In the genomic region with DNA sequence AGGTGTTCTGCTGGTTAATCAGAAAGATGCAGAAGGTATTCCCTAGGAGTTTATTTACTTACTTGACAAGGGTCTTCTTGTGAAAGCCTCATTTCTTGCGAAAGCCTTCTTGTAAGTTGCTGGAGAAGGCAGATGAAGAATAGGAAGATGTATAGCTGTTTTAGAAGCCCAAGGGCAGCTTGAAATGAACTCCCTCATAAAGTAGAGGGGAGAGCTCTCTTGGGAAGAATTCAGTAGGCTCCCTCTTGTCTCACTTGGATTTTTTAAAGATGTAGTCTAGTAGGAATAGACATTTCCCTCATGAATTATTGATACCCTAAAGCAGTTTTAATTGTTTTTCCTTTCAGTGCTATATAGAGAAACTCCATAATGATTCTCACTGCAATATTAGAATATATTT, we compare ENCODE assay signal across 37 cellular contexts.
"Had no signal": no experiment of that assay in that cellular context is flagged by ENCODE, and none has a peak within 500 bp of the region (broad histone marks: within the 10 kb centered on the region; RNA-seq: fewer than 3 reads in every experiment).

No MANE protein-coding gene starts in this region.

- H3K9me3 Mint-ChIP-seq: activated naive CD4-positive, alpha-beta T cell treated with anti-CD3 and anti-CD28 coated beads for 36 hours; activated naive CD4-positive, alpha-beta T cell treated with anti-CD3 and anti-CD28 coated beads, Interleukin-2, amount 50 U/mL, for 24 hours; activated naive CD8-positive, alpha-beta T cell treated with anti-CD3 and anti-CD28 coated beads for 36 hours; activated naive CD8-positive, alpha-beta T cell treated with anti-CD3 and anti-CD28 coated beads, Interleukin-2, amount 50 U/mL, for 24 hours had no signal

- H3K27ac ChIP-seq: adrenal gland, ascending aorta, body of pancreas, brain microvascular endothelial cell, breast epithelium, cardiac muscle cell had no signal

- H3K27ac Mint-ChIP-seq: activated naive CD4-positive, alpha-beta T cell treated with anti-CD3 and anti-CD28 coated beads for 36 hours; activated naive CD4-positive, alpha-beta T cell treated with anti-CD3 and anti-CD28 coated beads, Interleukin-2, amount 10 ng/mL, durations not matched to agents 7 days and 5 days; activated naive CD4-positive, alpha-beta T cell treated with anti-CD3 and anti-CD28 coated beads, Interleukin-2, amount 50 U/mL, for 24 hours; activated naive CD4-positive, alpha-beta T cell treated with anti-CD3 and anti-CD28 coated beads, Interleukin-2, amount 50 U/mL, for 72 hours; activated naive CD8-positive, alpha-beta T cell; activated naive CD8-positive, alpha-beta T cell treated with anti-CD3 and anti-CD28 coated beads for 36 hours; activated naive CD8-positive, alpha-beta T cell treated with anti-CD3 and anti-CD28 coated beads, Interleukin-2, amount 10 ng/mL, durations not matched to agents 7 days and 5 days; activated naive CD8-positive, alpha-beta T cell treated with anti-CD3 and anti-CD28 coated beads, Interleukin-2, amount 50 U/mL, for 24 hours; activated T-cell treated with anti-CD3 and anti-CD28 coated beads, Interleukin-2, amount 50 U/mL, for 24 hours; activated T-cell treated with anti-CD3 and anti-CD28 coated beads, Interleukin-2, amount 50 U/mL, for 72 hours; activated T-helper 1 cell treated with anti-CD3 and anti-CD28 coated beads, Interleukin-12 subunit alpha, Interleukin-12 subunit beta, Interleukin-2, Interleukin-4 antibody, amounts not matched to agents 30 ng/mL and 10 ng/mL and 1 ng/mL, durations not matched to agents 14 hours and 24 hours and 36 hours; activated T-helper 17 cell treated with anti-CD3 and anti-CD28 coated beads, Interleukin-2, amount 50 U/mL, for 72 hours; activated T-helper 2 cell treated with anti-CD3 and anti-CD28 coated beads, Interferon-gamma antibody, Interleukin-2, Interleukin-4, amounts not matched to agents 10 μg/mL and 5 μg/mL and 100 μg/mL, durations not matched to agents 14 hours and 24 hours and 36 hours had no signal

- H3K4me3 ChIP-seq: adrenal gland, ascending aorta, body of pancreas, breast epithelium, cardiac muscle cell had no signal

- H3K4me1 ChIP-seq: adrenal gland, ascending aorta, body of pancreas, breast epithelium had no signal

- H3K27me3 ChIP-seq: adrenal gland, ascending aorta, body of pancreas, brain microvascular endothelial cell, breast epithelium, cardiac muscle cell had no signal

- H3K4me3 Mint-ChIP-seq: activated naive CD4-positive, alpha-beta T cell treated with anti-CD3 and anti-CD28 coated beads for 36 hours; activated naive CD4-positive, alpha-beta T cell treated with anti-CD3 and anti-CD28 coated beads, Interleukin-2, amount 10 ng/mL, durations not matched to agents 7 days and 5 days; activated naive CD4-positive, alpha-beta T cell treated with anti-CD3 and anti-CD28 coated beads, Interleukin-2, amount 50 U/mL, for 24 hours; activated naive CD8-positive, alpha-beta T cell; activated naive CD8-positive, alpha-beta T cell treated with anti-CD3 and anti-CD28 coated beads for 36 hours; activated naive CD8-positive, alpha-beta T cell treated with anti-CD3 and anti-CD28 coated beads, Interleukin-2, amount 10 ng/mL, durations not matched to agents 7 days and 5 days; activated naive CD8-positive, alpha-beta T cell treated with anti-CD3 and anti-CD28 coated beads, Interleukin-2, amount 50 U/mL, for 24 hours; activated T-cell treated with anti-CD3 and anti-CD28 coated beads, Interleukin-2, amount 50 U/mL, for 24 hours; activated T-cell treated with anti-CD3 and anti-CD28 coated beads, Interleukin-2, amount 50 U/mL, for 4 hours; activated T-cell treated with anti-CD3 and anti-CD28 coated beads, Interleukin-2, amount 50 U/mL, for 72 hours; activated T-helper 1 cell treated with anti-CD3 and anti-CD28 coated beads, Interleukin-12 subunit alpha, Interleukin-12 subunit beta, Interleukin-2, Interleukin-4 antibody, amounts not matched to agents 30 ng/mL and 10 ng/mL and 1 ng/mL, durations not matched to agents 14 hours and 24 hours and 36 hours; activated T-helper 17 cell treated with anti-CD3 and anti-CD28 coated beads, Interleukin-2, amount 50 U/mL, for 72 hours; central memory CD8-positive, alpha-beta T cell had no signal

- H3K36me3 Mint-ChIP-seq: activated naive CD4-positive, alpha-beta T cell treated with anti-CD3 and anti-CD28 coated beads, Interleukin-2, amount 10 ng/mL, durations not matched to agents 7 days and 5 days; activated naive CD4-positive, alpha-beta T cell treated with anti-CD3 and anti-CD28 coated beads, Interleukin-2, amount 50 U/mL, for 24 hours; activated naive CD4-positive, alpha-beta T cell treated with anti-CD3 and anti-CD28 coated beads, Interleukin-2, amount 50 U/mL, for 72 hours; activated naive CD8-positive, alpha-beta T cell; activated naive CD8-positive, alpha-beta T cell treated with anti-CD3 and anti-CD28 coated beads for 36 hours; activated naive CD8-positive, alpha-beta T cell treated with anti-CD3 and anti-CD28 coated beads, Interleukin-2, amount 10 ng/mL, durations not matched to agents 7 days and 5 days had no signal

- H3K27me3 Mint-ChIP-seq: activated naive CD4-positive, alpha-beta T cell treated with anti-CD3 and anti-CD28 coated beads, Interleukin-2, amount 10 ng/mL, durations not matched to agents 7 days and 5 days; activated naive CD4-positive, alpha-beta T cell treated with anti-CD3 and anti-CD28 coated beads, Interleukin-2, amount 50 U/mL, for 24 hours; activated naive CD8-positive, alpha-beta T cell; activated naive CD8-positive, alpha-beta T cell treated with anti-CD3 and anti-CD28 coated beads for 36 hours; activated naive CD8-positive, alpha-beta T cell treated with anti-CD3 and anti-CD28 coated beads, Interleukin-2, amount 10 ng/mL, durations not matched to agents 7 days and 5 days; activated naive CD8-positive, alpha-beta T cell treated with anti-CD3 and anti-CD28 coated beads, Interleukin-2, amount 50 U/mL, for 24 hours; activated T-cell treated with anti-CD3 and anti-CD28 coated beads, Interleukin-2, amount 50 U/mL, for 24 hours; activated T-helper 17 cell treated with anti-CD3 and anti-CD28 coated beads, Interleukin-2, amount 50 U/mL, for 72 hours; central memory CD8-positive, alpha-beta T cell had no signal

- H3K9me3 ChIP-seq: adrenal gland, ascending aorta, body of pancreas, breast epithelium had no signal

- H3K4me1 Mint-ChIP-seq: activated naive CD4-positive, alpha-beta T cell treated with anti-CD3 and anti-CD28 coated beads, Interleukin-2, amount 10 ng/mL, durations not matched to agents 7 days and 5 days; activated naive CD4-positive, alpha-beta T cell treated with anti-CD3 and anti-CD28 coated beads, Interleukin-2, amount 50 U/mL, for 24 hours; activated naive CD8-positive, alpha-beta T cell treated with anti-CD3 and anti-CD28 coated beads for 36 hours; activated naive CD8-positive, alpha-beta T cell treated with anti-CD3 and anti-CD28 coated beads, Interleukin-2, amount 10 ng/mL, durations not matched to agents 7 days and 5 days; activated naive CD8-positive, alpha-beta T cell treated with anti-CD3 and anti-CD28 coated beads, Interleukin-2, amount 50 U/mL, for 24 hours; activated T-helper 17 cell treated with anti-CD3 and anti-CD28 coated beads, Interleukin-2, amount 50 U/mL, for 72 hours; central memory CD8-positive, alpha-beta T cell had no signal

- DNase-seq: activated effector memory CD4-positive, alpha-beta T cell treated with anti-CD3 and anti-CD28 coated beads, Interleukin-2, amount 50 U/mL, for 16 hours; activated effector memory CD4-positive, alpha-beta T cell treated with Interleukin-2 at 50 U/mL for 16 hours; activated gamma-delta T cell; activated gamma-delta T cell treated with Interleukin-2 at 50 U/mL for 16 hours; activated naive CD4-positive, alpha-beta T cell; activated naive CD4-positive, alpha-beta T cell treated with anti-CD3 and anti-CD28 coated beads for 36 hours; activated naive CD4-positive, alpha-beta T cell treated with anti-CD3 and anti-CD28 coated beads, Interleukin-2, amount 10 ng/mL, durations not matched to agents 7 days and 5 days; activated naive CD4-positive, alpha-beta T cell treated with anti-CD3 and anti-CD28 coated beads, Interleukin-2, amount 50 U/mL, for 16 hours; activated naive CD4-positive, alpha-beta T cell treated with Interleukin-2 at 50 U/mL for 16 hours; activated naive CD8-positive, alpha-beta T cell treated with anti-CD3 and anti-CD28 coated beads for 36 hours; activated naive CD8-positive, alpha-beta T cell treated with anti-CD3 and anti-CD28 coated beads, Interleukin-2, amount 10 ng/mL, durations not matched to agents 7 days and 5 days; activated naive CD8-positive, alpha-beta T cell treated with anti-CD3 and anti-CD28 coated beads, Interleukin-2, amount 50 U/mL, for 24 hours; activated T-cell treated with anti-CD3 and anti-CD28 coated beads, Interleukin-2, amount 50 U/mL, for 1 hour; activated T-cell treated with anti-CD3 and anti-CD28 coated beads, Interleukin-2, amount 50 U/mL, for 24 hours; activated T-cell treated with anti-CD3 and anti-CD28 coated beads, Interleukin-2, amount 50 U/mL, for 4 hours; activated T-cell treated with anti-CD3 and anti-CD28 coated beads, Interleukin-2, amount 50 U/mL, for 48 hours; activated T-cell treated with anti-CD3 and anti-CD28 coated beads, Interleukin-2, amount 50 U/mL, for 72 hours; adrenal gland; amniotic stem cell; amygdala; anterior cingulate cortex; aorta; body of pancreas; brain microvascular endothelial cell; caudate nucleus; central memory CD4-positive, alpha-beta T cell; cerebellar nuclear complex had no signal

- H3K36me3 ChIP-seq: adrenal gland, ascending aorta, brain microvascular endothelial cell, breast epithelium, cardiac muscle cell had no signal
